19 cellular contexts compared by ENCODE assay signal in genomic region chr13:60881507-60881906, GRCh38.
A peak's percentile ranks its signal among the peaks of the same experiment; 100 is the strongest.
DNase-seq lines count a peak whose midpoint lies in the region; FAIRE-seq and TF ChIP-seq lines count a peak whose summit lies in the region.
"Had no signal": no experiment of that assay in that cellular context is flagged by ENCODE, and none has a peak within 500 bp of the region (broad histone marks: within the 10 kb centered on the region; RNA-seq: fewer than 3 reads in every experiment).

No MANE protein-coding gene starts in this region.

- no peak overlapping the region for H2BK20ac ChIP-seq in H1 (ENCODE audit: low read length)

- no peak overlapping the region for H3K14ac ChIP-seq in H1 (ENCODE audit: insufficient read length)

- H2BK5ac ChIP-seq in H1 (ENCODE audit: low read depth, low read length): no peak overlapping the region

- DNase-seq in H1 (ENCODE audit: low read depth in 1 of 2, low spot score in 2 of 2) (peak in 1 of 2 experiments; percentile 5), MV-4-11 (lab: John Stamatoyannopoulos, UW) (no peak), cerebellar nuclear complex (lab: John Stamatoyannopoulos, UW) (no peak)
- no peak for DNase-seq in activated CD8-positive, alpha-beta memory T cell treated with anti-CD3 and anti-CD28 coated beads, Interleukin-2, amount 50 U/mL, for 48 hours
- DNase-seq: Caco-2; CD4-positive, CD25-positive, alpha-beta regulatory T cell; CD8-positive, alpha-beta T cell; DMS79; EL; GDM1; GM23248; H7; HCEC 1CT had no signal

- no peak overlapping the region for H4K91ac ChIP-seq in H1 (replicated peaks; ENCODE audit: insufficient read length, low read length)

- H3K4ac ChIP-seq in H1 (replicated peaks; ENCODE audit: insufficient read length, low read depth, low read length): no peak overlapping the region

- H3K9ac ChIP-seq in HUES48 (ENCODE audit: low read depth, low read length): no peak overlapping the region
- H3K9ac ChIP-seq in H1 (replicated peaks in 1 of 4; ENCODE audit: extremely low read depth in 1 of 4, low read depth in 3 of 4, low read length in 3 of 4): no peak overlapping the region
- no peak overlapping the region for H3K9ac ChIP-seq in iPS-20b (ENCODE audit: low read depth, low read length)
- H3K9ac ChIP-seq: BLaER1, GM23248 had no signal

- H3K56ac ChIP-seq in H1 (replicated peaks; ENCODE audit: insufficient read length, low read depth, low read length): no peak overlapping the region

- TF ChIP-seq EP300 in H1 (IDR thresholded peaks at IDR 0.05; ENCODE audit: borderline replicate concordance in 1 of 2, low read depth in 2 of 2, low read length in 2 of 2): no peak

- no peak overlapping the region for H2AFZ ChIP-seq in H1 (ENCODE audit: low read length)
- H2AFZ ChIP-seq: GM23248 had no signal

- H3K23me2 ChIP-seq in H1 (ENCODE audit: low read depth, low read length): no peaks in the 10 kb centered on the region

- FAIRE-seq in H1 (lab: Jason Lieb, UNC): no peak
- FAIRE-seq: GM12878, GM19239 had no signal

- WGBS in H1 (ENCODE audit: extremely low coverage in 1 of 2, insufficient coverage in 1 of 2, insufficient read length in 1 of 2, insufficient replicate concordance in 2 of 2, low coverage in 1 of 2, low lambda C conversion rate in 2 of 2, missing lambda C conversion rate in 1 of 2), 2 experiments: 60% methylated on average over 1 of the region's 1 CpG; no CpG with 5 or more reads in 1 of the 2 experiments

- no peaks in the 10 kb centered on the region for H4K20me1 ChIP-seq in H1 (replicated peaks in 1 of 2; ENCODE audit: control insufficient read depth in 1 of 2, insufficient read depth in 2 of 2, low read length in 2 of 2)
- H4K20me1 ChIP-seq: BLaER1 had no signal

- TF ChIP-seq RAD21 in H1 (IDR thresholded peaks at IDR 0.05 in 1 of 2, conservative IDR thresholded peaks at IDR 0.05 in 1 of 2; ENCODE audit: low read depth in 2 of 2, low read length in 2 of 2): no peak

- H3K36me3 ChIP-seq in HUES48 (ENCODE audit: control insufficient read depth, insufficient read depth, low read length): no peaks in the 10 kb centered on the region
- H3K36me3 ChIP-seq in H1 (ENCODE audit: control insufficient read depth in 2 of 4, insufficient read depth in 4 of 4, low read length in 3 of 4): no peaks in the 10 kb centered on the region
- H3K36me3 ChIP-seq in iPS-20b (ENCODE audit: insufficient read depth, low read depth, low read length): no peaks in the 10 kb centered on the region
- H3K36me3 ChIP-seq: BLaER1 had no signal

- CTCF ChIA-PET in H1 (lab: Charles Lee; ENCODE audit: partially characterized antibody): interaction anchor here (1.3 kb wide), 1 partner anchor 408 kb away, joined by 3 read pairs; no protein-coding TSS in a partner anchor

- H3K4me2 ChIP-seq in H1 (ENCODE audit: insufficient read depth in 1 of 2, low read depth in 2 of 2, low read length in 2 of 2): peak overlapping the region in 1 of 2 experiments; percentile 50; a peak in 1 of 4 replicates
- H3K4me2 ChIP-seq: BLaER1 had no signal

- no peak for TF ChIP-seq POLR2A in H1 (IDR thresholded peaks at IDR 0.05; ENCODE audit: control extremely low read depth in 1 of 2, low read depth in 2 of 2, low read length in 2 of 2)

- POLR2A ChIA-PET in H1 (lab: Charles Lee; ENCODE audit: partially characterized antibody): no interaction called here

- H3K4me3 ChIP-seq in HUES48 (ENCODE audit: low read depth, low read length): 0 out of 2 replicates have a peak overlapping the region, but pooled peaks have one; percentile 32
- H3K4me3 ChIP-seq in H1 (ENCODE audit: extremely low read depth in 1 of 4, insufficient read depth in 2 of 4, low read depth in 3 of 4, low read length in 4 of 4): no peak overlapping the region; a peak in 1 of 8 replicates
- peak overlapping the region; percentile 18; the same call in 1 of the 2 replicates for H3K4me3 ChIP-seq in iPS-20b (ENCODE audit: low read length)
- H3K4me3 ChIP-seq: BLaER1, GM12878, GM23248 had no signal

- H3K23ac ChIP-seq in H1 (ENCODE audit: insufficient read length): no peak overlapping the region

- no peaks in the 10 kb centered on the region for H3K79me2 ChIP-seq in H1 (ENCODE audit: control insufficient read depth in 1 of 2, insufficient read depth in 2 of 2, low read length in 2 of 2)

- no peak overlapping the region for H3K18ac ChIP-seq in H1 (ENCODE audit: extremely low read depth, low read length)

- no peak overlapping the region for H4K8ac ChIP-seq in H1 (ENCODE audit: extremely low read depth, insufficient read depth, low read length)

- TF ChIP-seq CTCF in H1 (IDR thresholded peaks at IDR 0.05; ENCODE audit: control extremely low read depth in 1 of 3, insufficient read depth in 1 of 3, low read depth in 1 of 3, low read length in 3 of 3): no peak

- H4K5ac ChIP-seq in H1 (ENCODE audit: insufficient read length, low read depth, low read length): no peak overlapping the region

- no peak overlapping the region for H2BK12ac ChIP-seq in H1 (ENCODE audit: low read depth, low read length)

- H3K4me1 ChIP-seq in HUES48 (ENCODE audit: control insufficient read depth, insufficient read depth, low read length) (peaks cover 14% of the 10 kb centered on the region), H1 (replicated peaks in 1 of 4; ENCODE audit: control insufficient read depth in 3 of 4, insufficient read depth in 4 of 4, low read length in 3 of 4) (peaks cover 0 to 6% (median 3%) of the 10 kb centered on the region in 4 experiments; a peak in 2 of 7 replicates), iPS-20b (ENCODE audit: insufficient read depth, low read length) (peaks cover 11% of the 10 kb centered on the region; the same call in 1 of the 2 replicates)
- H3K4me1 ChIP-seq: BLaER1, Caco-2 had no signal

- H2BK15ac ChIP-seq in H1 (ENCODE audit: low read length): no peak overlapping the region

- H3K27ac ChIP-seq in HUES48 (ENCODE audit: low read depth, low read length) (no peak overlapping the region), H1 (ENCODE audit: low read depth, low read length) (no peak overlapping the region), iPS-20b (ENCODE audit: low read length) (no peak overlapping the region)
- H3K27ac ChIP-seq: BLaER1, C4-2B, GM23248 had no signal

- no peaks in the 10 kb centered on the region for H3K79me1 ChIP-seq in H1 (ENCODE audit: low read depth, low read length)

- H3K27me3 ChIP-seq in HUES48 (ENCODE audit: control insufficient read depth, insufficient read depth, low read length) (no peaks in the 10 kb centered on the region), H1 (replicated peaks in 1 of 4; ENCODE audit: control insufficient read depth in 3 of 4, extremely low read depth in 1 of 4, insufficient read depth in 3 of 4, low read length in 3 of 4) (no peaks in the 10 kb centered on the region), iPS-20b (ENCODE audit: insufficient read depth, low read length) (no peaks in the 10 kb centered on the region)
- H3K27me3 ChIP-seq: BLaER1 had no signal

- no peak overlapping the region for H2AK5ac ChIP-seq in H1 (ENCODE audit: low read depth, low read length)

- H3K9me3 ChIP-seq in HUES48 (ENCODE audit: control insufficient read depth, insufficient read depth, low read length) (0 out of 2 replicates have a peak, but pooled peaks cover 4% of the 10 kb centered on the region), H1 (ENCODE audit: insufficient read depth in 2 of 2, low read depth in 1 of 2, low read length in 1 of 2) (no peaks in the 10 kb centered on the region), iPS-20b (ENCODE audit: insufficient read depth, low read depth, low read length) (no peaks in the 10 kb centered on the region)
- H3K9me3 ChIP-seq: BLaER1, Caco-2 had no signal

- H2BK120ac ChIP-seq in H1 (replicated peaks; ENCODE audit: low read depth, low read length): no peak overlapping the region

TF ChIP-seq in H1, 55 proteins besides CTCF, POLR2A, EP300 and RAD21:
- TF ChIP-seq KDM1A (IDR thresholded peaks at IDR 0.05; ENCODE audit: borderline replicate concordance, low read length) (no peak), NANOG (IDR thresholded peaks at IDR 0.05; ENCODE audit: insufficient read depth, low read depth, low read length, poor library complexity, severe bottlenecking) (peak; percentile 50)

Comparison
In these comparisons a context has a peak if more than half of its experiments do, and no peak if none do; other contexts are left out.
1. H3K4me3 ChIP-seq: peak in HUES48 (single experiment) and iPS-20b (single experiment); none in H1 (0 of 4).